8 cellular contexts compared by ENCODE assay signal in genomic region chrX:40106677-40107290, GRCh38. TPM values are rescaled to one million over a fixed set of nuclear protein-coding genes. Genes with fewer than 3 reads are reported as not detected.
A peak's percentile ranks its signal among the peaks of the same experiment; 100 is the strongest.
DNase-seq lines count a peak whose midpoint lies in the region; ATAC-seq and TF ChIP-seq lines count a peak whose summit lies in the region.

No MANE protein-coding gene starts in this region.

- H3K4me1 ChIP-seq in left ventricle myocardium inferior (peaks cover 35% of the 10 kb centered on the region), ascending aorta (peaks cover 5 to 17% of the 10 kb centered on the region in 2 donors), vagina (peaks cover 35% of the 10 kb centered on the region)

- intact Hi-C loops in left ventricle myocardium inferior (cut with micrococcal nuclease) (no loop called here), left cardiac atrium (cut with DNase I) (loop anchor here (5.0 kb wide), 2 partner anchors 46 to 51 kb away; no protein-coding TSS in a partner anchor), ascending aorta (cut with DNase I) (loop anchor here (1.0 to 10.0 kb wide), 2 partner anchors 8 to 462 kb away; no protein-coding TSS in a partner anchor), vagina (cut with DNase I) (loop anchor here (5.0 to 10.0 kb wide), 3 partner anchors 46 to 1302 kb away; partner anchors contain the start of gene MID1IP1)

- TF ChIP-seq CTCF in left ventricle myocardium inferior (IDR thresholded peaks at IDR 0.05; ENCODE audit: borderline replicate concordance) (no peak), ascending aorta (IDR thresholded peaks at IDR 0.05) (no peak), vagina (IDR thresholded peaks at IDR 0.05) (no peak)

- H3K27ac Mint-ChIP-seq in memory B cell, result peak overlapping the region; percentile 38

- no peaks in the 10 kb centered on the region for H3K36me3 Mint-ChIP-seq in memory B cell

- no peak for ATAC-seq in left cardiac atrium
- ATAC-seq in memory B cell (ENCODE audit: low read depth), result no peak
- no peak for ATAC-seq in GM18498 (IDR thresholded peaks at IDR 0.05; ENCODE audit: unreplicated experiment)

- H3K9me3 ChIP-seq in left ventricle myocardium inferior (replicated peaks), result no peaks in the 10 kb centered on the region
- H3K9me3 ChIP-seq in ascending aorta, result no peaks in the 10 kb centered on the region
- no peaks in the 10 kb centered on the region for H3K9me3 ChIP-seq in vagina

- peak overlapping the region; percentile 87 for H3K4me3 Mint-ChIP-seq in memory B cell

- H3K9me3 Mint-ChIP-seq in memory B cell, result no peaks in the 10 kb centered on the region

- no peaks in the 10 kb centered on the region for H3K36me3 ChIP-seq in left ventricle myocardium inferior
- H3K36me3 ChIP-seq in ascending aorta, result no peaks in the 10 kb centered on the region
- H3K36me3 ChIP-seq in vagina, result no peaks in the 10 kb centered on the region

- H3K27me3 ChIP-seq in left ventricle myocardium inferior (ENCODE audit: low read depth) (no peaks in the 10 kb centered on the region), ascending aorta (no peaks in the 10 kb centered on the region), vagina (no peaks in the 10 kb centered on the region)

- H3K4me3 ChIP-seq in left ventricle myocardium inferior (peak overlapping the region; percentile 72), ascending aorta (peak overlapping the region; percentile 68 to 71), vagina (peak overlapping the region; percentile 46 to 56)

- H3K27ac ChIP-seq in left ventricle myocardium inferior (replicated peaks) (peak overlapping the region; percentile 97), ascending aorta (peak overlapping the region; percentile 83 to 96), vagina (peak overlapping the region; percentile 62)

- H3K4me1 Mint-ChIP-seq in memory B cell, result peaks cover 5% of the 10 kb centered on the region

- H3K27me3 Mint-ChIP-seq in memory B cell, result no peaks in the 10 kb centered on the region

- TF ChIP-seq POLR2A in vagina (IDR thresholded peaks at IDR 0.05), result no peak

- no peak for DNase-seq in left ventricle myocardium inferior
- no peak for DNase-seq in left cardiac atrium
- DNase-seq in ascending aorta (ENCODE audit: low spot score in 2 of 2), result no peak
- no peak for DNase-seq in memory B cell (ENCODE audit: low spot score in 2 of 2)
- no peak for DNase-seq in vagina (ENCODE audit: extremely low spot score in 2 of 2)
- DNase-seq in NCI-H1105 treated with DMSO at 0.1 percent for 48 hours (lab: John Stamatoyannopoulos, UW), result no peak
- no peak for DNase-seq in dermis blood vessel endothelial cell

RNA-seq across cellular contexts. Expression of gene BCOR, which starts 9.0 kb away (rescaled TPM):
- total RNA-seq in left ventricle myocardium inferior, result 15.1 TPM
- total RNA-seq in left cardiac atrium, result 10 to 100 TPM; 10.8 to 21.6 TPM
- 26.7 TPM for total RNA-seq in ascending aorta
- total RNA-seq in vagina, result 19.9 TPM
- 8.8 and 31.6 TPM in 2 replicates for total RNA-seq in dermis blood vessel endothelial cell
